Comparison of ENCODE assay signal across 1 cellular context in the genomic region with DNA sequence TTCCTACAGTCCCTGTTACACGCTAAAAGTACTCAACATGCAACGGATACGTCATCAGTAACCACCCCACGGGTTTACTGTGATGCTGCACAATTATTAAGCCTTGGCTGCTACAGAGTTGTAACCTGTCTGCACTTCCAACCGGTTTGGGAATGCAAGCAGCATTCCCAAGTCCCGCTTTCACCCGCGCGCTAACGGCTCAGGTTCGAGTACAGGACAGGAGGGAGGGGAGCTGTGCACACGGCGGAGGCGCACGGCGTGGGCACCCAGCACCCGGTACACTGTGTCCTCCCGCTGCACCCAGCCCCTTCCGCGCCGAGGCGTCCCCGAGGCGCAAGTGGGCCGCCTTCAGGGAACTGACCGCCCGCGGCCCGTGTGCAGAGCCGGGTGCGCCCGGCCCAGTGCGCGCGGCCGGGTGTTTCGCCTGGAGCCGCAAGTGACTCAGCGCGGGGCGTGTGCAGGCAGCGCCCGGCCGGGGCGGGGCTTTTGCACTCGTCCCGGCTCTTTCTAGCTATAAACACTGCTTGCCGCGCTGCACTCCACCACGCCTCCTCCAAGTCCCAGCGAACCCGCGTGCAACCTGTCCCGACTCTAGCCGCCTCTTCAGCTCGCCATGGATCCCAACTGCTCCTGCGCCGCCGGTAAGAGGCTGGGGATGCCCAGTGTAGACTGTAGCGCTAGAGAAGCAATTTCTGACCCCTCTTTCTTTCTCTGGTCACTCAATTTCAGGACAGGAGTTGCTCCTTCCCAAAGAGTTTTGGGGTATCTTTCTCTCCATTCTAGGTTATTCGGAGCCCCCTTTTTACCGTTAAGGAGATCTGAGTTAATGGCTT.
TF ChIP-seq lines count a peak whose summit lies in the region.

A gene (plus strand): TSS at position 542 of the 833 bp plus-strand sequence. CDS start 72 bp downstream, at position 614.

TF ChIP-seq in HepG2, 621 proteins besides CTCF, POLR2A, EP300 and RAD21 (continued from another document and continues in another):
- TF ChIP-seq, protein P1, sequence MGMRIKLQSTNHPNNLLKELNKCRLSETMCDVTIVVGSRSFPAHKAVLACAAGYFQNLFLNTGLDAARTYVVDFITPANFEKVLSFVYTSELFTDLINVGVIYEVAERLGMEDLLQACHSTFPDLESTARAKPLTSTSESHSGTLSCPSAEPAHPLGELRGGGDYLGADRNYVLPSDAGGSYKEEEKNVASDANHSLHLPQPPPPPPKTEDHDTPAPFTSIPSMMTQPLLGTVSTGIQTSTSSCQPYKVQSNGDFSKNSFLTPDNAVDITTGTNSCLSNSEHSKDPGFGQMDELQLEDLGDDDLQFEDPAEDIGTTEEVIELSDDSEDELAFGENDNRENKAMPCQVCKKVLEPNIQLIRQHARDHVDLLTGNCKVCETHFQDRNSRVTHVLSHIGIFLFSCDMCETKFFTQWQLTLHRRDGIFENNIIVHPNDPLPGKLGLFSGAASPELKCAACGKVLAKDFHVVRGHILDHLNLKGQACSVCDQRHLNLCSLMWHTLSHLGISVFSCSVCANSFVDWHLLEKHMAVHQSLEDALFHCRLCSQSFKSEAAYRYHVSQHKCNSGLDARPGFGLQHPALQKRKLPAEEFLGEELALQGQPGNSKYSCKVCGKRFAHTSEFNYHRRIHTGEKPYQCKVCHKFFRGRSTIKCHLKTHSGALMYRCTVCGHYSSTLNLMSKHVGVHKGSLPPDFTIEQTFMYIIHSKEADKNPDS (CRISPR knock-in tag; IDR thresholded peaks at IDR 0.05), result no peak
- TF ChIP-seq EEA1 (CRISPR knock-in tag; IDR thresholded peaks at IDR 0.05; ENCODE audit: borderline replicate concordance) (0 out of 2 replicates have a peak, but pooled peaks have one; percentile 73), WIZ (CRISPR knock-in tag; IDR thresholded peaks at IDR 0.05) (no peak), NCOR1 (IDR thresholded peaks at IDR 0.05; ENCODE audit: borderline replicate concordance, low read length) (peak; percentile 67; the same call in 1 of the 2 replicates), ZNF263 (CRISPR knock-in tag; IDR thresholded peaks at IDR 0.05) (no peak; the same call in 1 of the 2 replicates), ZNF230 (CRISPR knock-in tag; IDR thresholded peaks at IDR 0.05) (peak; percentile 72; the same call in 1 of the 2 replicates), MIER3 (CRISPR knock-in tag; IDR thresholded peaks at IDR 0.05; ENCODE audit: borderline replicate concordance) (peak; percentile 17; the same call in 1 of the 2 replicates), PHF5A (CRISPR knock-in tag; IDR thresholded peaks at IDR 0.05; ENCODE audit: low read depth, unreplicated experiment) (no peak), GATAD1 (CRISPR knock-in tag; IDR thresholded peaks at IDR 0.05) (no peak; the same call in 1 of the 2 replicates), ZNF850 (CRISPR knock-in tag; conservative IDR thresholded peaks at IDR 0.05) (0 out of 2 replicates have a peak, but pooled peaks have one; percentile 11), GFI1 (CRISPR knock-in tag; IDR thresholded peaks at IDR 0.05; ENCODE audit: borderline replicate concordance) (peak; percentile 81; the same call in 1 of the 2 replicates), PAWR (CRISPR knock-in tag; IDR thresholded peaks at IDR 0.05; ENCODE audit: borderline replicate concordance) (no peak), HNF4A (CRISPR knock-in tag; IDR thresholded peaks at IDR 0.05) (no peak), BRCA1 (CRISPR knock-in tag; IDR thresholded peaks at IDR 0.05) (no peak; the same call in 1 of the 2 replicates), ZFP82 (CRISPR knock-in tag; IDR thresholded peaks at IDR 0.05; ENCODE audit: borderline replicate concordance) (peak; percentile 90; the same call in 1 of the 2 replicates), FOSL1 (CRISPR knock-in tag; IDR thresholded peaks at IDR 0.05; ENCODE audit: borderline replicate concordance) (peak; percentile 84; the same call in 1 of the 2 replicates), NR3C1 (CRISPR knock-in tag; IDR thresholded peaks at IDR 0.05) (0 out of 2 replicates have a peak, but pooled peaks have one; percentile 69), ZNF749 (CRISPR knock-in tag; IDR thresholded peaks at IDR 0.05; ENCODE audit: borderline replicate concordance) (peak; percentile 80; the same call in 1 of the 2 replicates), ARNT (IDR thresholded peaks at IDR 0.05) (no peak), MYNN (CRISPR knock-in tag; IDR thresholded peaks at IDR 0.05; ENCODE audit: low read depth) (no peak), SMARCE1 (IDR thresholded peaks at IDR 0.05; ENCODE audit: borderline replicate concordance) (no peak), ZNF234 (CRISPR knock-in tag; conservative IDR thresholded peaks at IDR 0.05) (no peak), ZNF782 (CRISPR knock-in tag; IDR thresholded peaks at IDR 0.05; ENCODE audit: borderline replicate concordance) (no peak), CHD2 (IDR thresholded peaks at IDR 0.05; ENCODE audit: low read depth, low read length) (no peak), CBFB (CRISPR knock-in tag; IDR thresholded peaks at IDR 0.05) (peak; percentile 78; the same call in 1 of the 2 replicates), PLRG1 (conservative IDR thresholded peaks at IDR 0.05) (no peak), NFE2 (CRISPR knock-in tag; IDR thresholded peaks at IDR 0.05) (no peak), SMAD3 (CRISPR knock-in tag; IDR thresholded peaks at IDR 0.05) (no peak; the same call in 1 of the 2 replicates)
- TF ChIP-seq, protein P2, sequence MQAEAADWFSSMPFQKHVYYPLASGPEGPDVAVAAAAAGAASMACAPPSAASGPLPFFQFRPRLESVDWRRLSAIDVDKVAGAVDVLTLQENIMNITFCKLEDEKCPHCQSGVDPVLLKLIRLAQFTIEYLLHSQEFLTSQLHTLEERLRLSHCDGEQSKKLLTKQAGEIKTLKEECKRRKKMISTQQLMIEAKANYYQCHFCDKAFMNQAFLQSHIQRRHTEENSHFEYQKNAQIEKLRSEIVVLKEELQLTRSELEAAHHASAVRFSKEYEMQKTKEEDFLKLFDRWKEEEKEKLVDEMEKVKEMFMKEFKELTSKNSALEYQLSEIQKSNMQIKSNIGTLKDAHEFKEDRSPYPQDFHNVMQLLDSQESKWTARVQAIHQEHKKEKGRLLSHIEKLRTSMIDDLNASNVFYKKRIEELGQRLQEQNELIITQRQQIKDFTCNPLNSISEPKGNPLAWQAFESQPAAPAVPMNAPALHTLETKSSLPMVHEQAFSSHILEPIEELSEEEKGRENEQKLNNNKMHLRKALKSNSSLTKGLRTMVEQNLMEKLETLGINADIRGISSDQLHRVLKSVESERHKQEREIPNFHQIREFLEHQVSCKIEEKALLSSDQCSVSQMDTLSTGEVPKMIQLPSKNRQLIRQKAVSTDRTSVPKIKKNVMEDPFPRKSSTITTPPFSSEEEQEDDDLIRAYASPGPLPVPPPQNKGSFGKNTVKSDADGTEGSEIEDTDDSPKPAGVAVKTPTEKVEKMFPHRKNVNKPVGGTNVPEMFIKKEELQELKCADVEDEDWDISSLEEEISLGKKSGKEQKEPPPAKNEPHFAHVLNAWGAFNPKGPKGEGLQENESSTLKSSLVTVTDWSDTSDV (CRISPR knock-in tag; IDR thresholded peaks at IDR 0.05), result peak; percentile 82; the same call in 1 of the 2 replicates
- TF ChIP-seq, protein P3, sequence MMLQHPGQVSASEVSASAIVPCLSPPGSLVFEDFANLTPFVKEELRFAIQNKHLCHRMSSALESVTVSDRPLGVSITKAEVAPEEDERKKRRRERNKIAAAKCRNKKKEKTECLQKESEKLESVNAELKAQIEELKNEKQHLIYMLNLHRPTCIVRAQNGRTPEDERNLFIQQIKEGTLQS (CRISPR knock-in tag; IDR thresholded peaks at IDR 0.05), result peak; percentile 93
- TF ChIP-seq, protein P4, sequence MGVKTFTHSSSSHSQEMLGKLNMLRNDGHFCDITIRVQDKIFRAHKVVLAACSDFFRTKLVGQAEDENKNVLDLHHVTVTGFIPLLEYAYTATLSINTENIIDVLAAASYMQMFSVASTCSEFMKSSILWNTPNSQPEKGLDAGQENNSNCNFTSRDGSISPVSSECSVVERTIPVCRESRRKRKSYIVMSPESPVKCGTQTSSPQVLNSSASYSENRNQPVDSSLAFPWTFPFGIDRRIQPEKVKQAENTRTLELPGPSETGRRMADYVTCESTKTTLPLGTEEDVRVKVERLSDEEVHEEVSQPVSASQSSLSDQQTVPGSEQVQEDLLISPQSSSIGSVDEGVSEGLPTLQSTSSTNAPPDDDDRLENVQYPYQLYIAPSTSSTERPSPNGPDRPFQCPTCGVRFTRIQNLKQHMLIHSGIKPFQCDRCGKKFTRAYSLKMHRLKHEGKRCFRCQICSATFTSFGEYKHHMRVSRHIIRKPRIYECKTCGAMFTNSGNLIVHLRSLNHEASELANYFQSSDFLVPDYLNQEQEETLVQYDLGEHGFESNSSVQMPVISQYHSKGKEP (CRISPR knock-in tag; IDR thresholded peaks at IDR 0.05), result no peak
- TF ChIP-seq, protein P5, sequence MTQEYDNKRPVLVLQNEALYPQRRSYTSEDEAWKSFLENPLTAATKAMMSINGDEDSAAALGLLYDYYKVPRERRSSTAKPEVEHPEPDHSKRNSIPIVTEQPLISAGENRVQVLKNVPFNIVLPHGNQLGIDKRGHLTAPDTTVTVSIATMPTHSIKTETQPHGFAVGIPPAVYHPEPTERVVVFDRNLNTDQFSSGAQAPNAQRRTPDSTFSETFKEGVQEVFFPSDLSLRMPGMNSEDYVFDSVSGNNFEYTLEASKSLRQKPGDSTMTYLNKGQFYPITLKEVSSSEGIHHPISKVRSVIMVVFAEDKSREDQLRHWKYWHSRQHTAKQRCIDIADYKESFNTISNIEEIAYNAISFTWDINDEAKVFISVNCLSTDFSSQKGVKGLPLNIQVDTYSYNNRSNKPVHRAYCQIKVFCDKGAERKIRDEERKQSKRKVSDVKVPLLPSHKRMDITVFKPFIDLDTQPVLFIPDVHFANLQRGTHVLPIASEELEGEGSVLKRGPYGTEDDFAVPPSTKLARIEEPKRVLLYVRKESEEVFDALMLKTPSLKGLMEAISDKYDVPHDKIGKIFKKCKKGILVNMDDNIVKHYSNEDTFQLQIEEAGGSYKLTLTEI (CRISPR knock-in tag; conservative IDR thresholded peaks at IDR 0.05), result no peak; the same call in 1 of the 2 replicates
- TF ChIP-seq, protein P6, sequence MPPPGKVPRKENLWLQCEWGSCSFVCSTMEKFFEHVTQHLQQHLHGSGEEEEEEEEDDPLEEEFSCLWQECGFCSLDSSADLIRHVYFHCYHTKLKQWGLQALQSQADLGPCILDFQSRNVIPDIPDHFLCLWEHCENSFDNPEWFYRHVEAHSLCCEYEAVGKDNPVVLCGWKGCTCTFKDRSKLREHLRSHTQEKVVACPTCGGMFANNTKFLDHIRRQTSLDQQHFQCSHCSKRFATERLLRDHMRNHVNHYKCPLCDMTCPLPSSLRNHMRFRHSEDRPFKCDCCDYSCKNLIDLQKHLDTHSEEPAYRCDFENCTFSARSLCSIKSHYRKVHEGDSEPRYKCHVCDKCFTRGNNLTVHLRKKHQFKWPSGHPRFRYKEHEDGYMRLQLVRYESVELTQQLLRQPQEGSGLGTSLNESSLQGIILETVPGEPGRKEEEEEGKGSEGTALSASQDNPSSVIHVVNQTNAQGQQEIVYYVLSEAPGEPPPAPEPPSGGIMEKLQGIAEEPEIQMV (CRISPR knock-in tag; IDR thresholded peaks at IDR 0.05; ENCODE audit: low read depth), result no peak
- TF ChIP-seq, protein P7, sequence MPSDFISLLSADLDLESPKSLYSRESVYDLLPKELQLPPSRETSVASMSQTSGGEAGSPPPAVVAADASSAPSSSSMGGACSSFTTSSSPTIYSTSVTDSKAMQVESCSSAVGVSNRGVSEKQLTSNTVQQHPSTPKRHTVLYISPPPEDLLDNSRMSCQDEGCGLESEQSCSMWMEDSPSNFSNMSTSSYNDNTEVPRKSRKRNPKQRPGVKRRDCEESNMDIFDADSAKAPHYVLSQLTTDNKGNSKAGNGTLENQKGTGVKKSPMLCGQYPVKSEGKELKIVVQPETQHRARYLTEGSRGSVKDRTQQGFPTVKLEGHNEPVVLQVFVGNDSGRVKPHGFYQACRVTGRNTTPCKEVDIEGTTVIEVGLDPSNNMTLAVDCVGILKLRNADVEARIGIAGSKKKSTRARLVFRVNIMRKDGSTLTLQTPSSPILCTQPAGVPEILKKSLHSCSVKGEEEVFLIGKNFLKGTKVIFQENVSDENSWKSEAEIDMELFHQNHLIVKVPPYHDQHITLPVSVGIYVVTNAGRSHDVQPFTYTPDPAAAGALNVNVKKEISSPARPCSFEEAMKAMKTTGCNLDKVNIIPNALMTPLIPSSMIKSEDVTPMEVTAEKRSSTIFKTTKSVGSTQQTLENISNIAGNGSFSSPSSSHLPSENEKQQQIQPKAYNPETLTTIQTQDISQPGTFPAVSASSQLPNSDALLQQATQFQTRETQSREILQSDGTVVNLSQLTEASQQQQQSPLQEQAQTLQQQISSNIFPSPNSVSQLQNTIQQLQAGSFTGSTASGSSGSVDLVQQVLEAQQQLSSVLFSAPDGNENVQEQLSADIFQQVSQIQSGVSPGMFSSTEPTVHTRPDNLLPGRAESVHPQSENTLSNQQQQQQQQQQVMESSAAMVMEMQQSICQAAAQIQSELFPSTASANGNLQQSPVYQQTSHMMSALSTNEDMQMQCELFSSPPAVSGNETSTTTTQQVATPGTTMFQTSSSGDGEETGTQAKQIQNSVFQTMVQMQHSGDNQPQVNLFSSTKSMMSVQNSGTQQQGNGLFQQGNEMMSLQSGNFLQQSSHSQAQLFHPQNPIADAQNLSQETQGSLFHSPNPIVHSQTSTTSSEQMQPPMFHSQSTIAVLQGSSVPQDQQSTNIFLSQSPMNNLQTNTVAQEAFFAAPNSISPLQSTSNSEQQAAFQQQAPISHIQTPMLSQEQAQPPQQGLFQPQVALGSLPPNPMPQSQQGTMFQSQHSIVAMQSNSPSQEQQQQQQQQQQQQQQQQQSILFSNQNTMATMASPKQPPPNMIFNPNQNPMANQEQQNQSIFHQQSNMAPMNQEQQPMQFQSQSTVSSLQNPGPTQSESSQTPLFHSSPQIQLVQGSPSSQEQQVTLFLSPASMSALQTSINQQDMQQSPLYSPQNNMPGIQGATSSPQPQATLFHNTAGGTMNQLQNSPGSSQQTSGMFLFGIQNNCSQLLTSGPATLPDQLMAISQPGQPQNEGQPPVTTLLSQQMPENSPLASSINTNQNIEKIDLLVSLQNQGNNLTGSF (CRISPR knock-in tag; IDR thresholded peaks at IDR 0.05), result peak; percentile 81; the same call in 1 of the 2 replicates
